Comparison of ENCODE assay signal across 1 cellular context in genomic region chr3:141803538-141803937, GRCh38.
TF ChIP-seq lines count a peak whose summit lies in the region.

No MANE protein-coding gene starts in this region.

TF ChIP-seq in K562, 482 proteins besides CTCF, POLR2A, EP300 and RAD21 (continued from another document):
- 0 out of 2 replicates have a peak, but pooled peaks have one; percentile 33 for TF ChIP-seq ZNF592 (IDR thresholded peaks at IDR 0.05)
- TF ChIP-seq MAFG (tag; conservative IDR thresholded peaks at IDR 0.05), result peak; percentile 48
- peak; percentile 94 for TF ChIP-seq ZNF24 (IDR thresholded peaks at IDR 0.05)
- TF ChIP-seq NFE2 (IDR thresholded peaks at IDR 0.05; ENCODE audit: low read depth), result peak; percentile 71
- TF ChIP-seq CHAMP1 (IDR thresholded peaks at IDR 0.05), result 0 out of 2 replicates have a peak, but pooled peaks have one; percentile 43
- TF ChIP-seq ZNF316 (IDR thresholded peaks at IDR 0.05), result peak; percentile 61
